Comparison of ENCODE assay signal across 22 cellular contexts in genomic region chr9:6616976-6617375, GRCh38. TPM values are rescaled to one million over a fixed set of nuclear protein-coding genes. Genes with fewer than 3 reads are reported as not detected.
"Had no signal": no experiment of that assay in that cellular context is flagged by ENCODE, and none has a peak within 500 bp of the region (broad histone marks: within the 10 kb centered on the region; RNA-seq: fewer than 3 reads in every experiment).

No MANE protein-coding gene starts in this region.

- H3K4me3 ChIP-seq: adrenal gland, ascending aorta, colonic mucosa, esophagus squamous epithelium, gastrocnemius medialis, sigmoid colon, smooth muscle cell, stomach, transverse colon had no signal

- H3K4me2 ChIP-seq: smooth muscle cell had no signal

- H3K27me3 ChIP-seq: adrenal gland, ascending aorta, colonic mucosa, gastrocnemius medialis, sigmoid colon, stomach, transverse colon had no signal

- DNase-seq: activated CD4-positive, alpha-beta T cell treated with anti-CD3 and anti-CD28 coated beads for 1 hour; activated CD4-positive, alpha-beta T cell treated with anti-CD3 and anti-CD28 coated beads, Interleukin-2, amount 50 U/mL, for 1 hour; activated CD8-positive, alpha-beta T cell treated with anti-CD3 and anti-CD28 coated beads, Interleukin-2, amount 10 ng/mL, durations not matched to agents 7 days and 5 days; activated naive CD4-positive, alpha-beta T cell; activated T-cell treated with anti-CD3 and anti-CD28 coated beads, Interleukin-2, amount 50 U/mL, for 4 hours; adrenal gland; colonic mucosa; esophagus squamous epithelium; gastrocnemius medialis; islet precursor cell; left cardiac atrium; nephron progenitor cell; occipital lobe; posterior cingulate gyrus; sigmoid colon; stimulated activated CD4-positive, alpha-beta T cell treated with anti-CD3 and anti-CD28 coated beads, Interleukin-15, amount 100 ng/mL, for 24 hours; stomach; transverse colon; WERI-Rb-1 had no signal

- H3K27ac ChIP-seq: adrenal gland, ascending aorta, colonic mucosa, esophagus squamous epithelium, gastrocnemius medialis, sigmoid colon, stomach, transverse colon, WERI-Rb-1 had no signal

- H3K9me3 ChIP-seq: adrenal gland, ascending aorta, colonic mucosa, esophagus squamous epithelium, gastrocnemius medialis, sigmoid colon, stomach, transverse colon had no signal

- H3K36me3 ChIP-seq: adrenal gland, ascending aorta, colonic mucosa, esophagus squamous epithelium, gastrocnemius medialis, sigmoid colon, stomach, transverse colon, WERI-Rb-1 had no signal

- H3K4me1 ChIP-seq: adrenal gland, ascending aorta, colonic mucosa, gastrocnemius medialis, sigmoid colon, stomach, transverse colon had no signal

RNA-seq across cellular contexts. Expression of gene GLDC, which starts 28.6 kb away (rescaled TPM):
- total RNA-seq: bronchial epithelial cell had no signal
